In the genomic region with DNA sequence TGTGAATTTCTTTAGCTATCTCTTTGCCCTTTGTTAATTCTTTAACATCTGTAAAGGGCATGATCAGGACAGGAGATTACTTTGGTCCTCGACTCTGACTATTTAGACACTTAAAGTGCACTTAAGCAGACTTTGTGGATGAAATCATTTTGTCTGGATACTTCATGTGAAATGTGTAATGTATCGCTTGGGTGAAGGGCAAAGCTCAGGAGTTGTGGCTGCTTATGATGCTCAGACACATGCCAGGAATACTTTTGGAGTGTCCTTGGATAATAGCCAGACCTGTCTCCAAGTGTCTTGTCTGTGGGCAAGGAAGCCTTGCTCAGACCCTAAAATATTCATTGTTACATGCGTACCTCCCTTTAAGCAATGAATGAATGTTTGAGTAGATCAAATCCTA, we compare ENCODE assay signal across 15 cellular contexts.
A peak's percentile ranks its signal among the peaks of the same experiment; 100 is the strongest.
DNase-seq lines count a peak whose midpoint lies in the region; ATAC-seq and TF ChIP-seq lines count a peak whose summit lies in the region.
"Had no signal": no experiment of that assay in that cellular context is flagged by ENCODE, and none has a peak within 500 bp of the region (broad histone marks: within the 10 kb centered on the region; RNA-seq: fewer than 3 reads in every experiment).

No MANE protein-coding gene starts in this region.

- H3K27ac Mint-ChIP-seq in natural killer cell = no peak overlapping the region
- H3K27ac Mint-ChIP-seq: activated naive CD4-positive, alpha-beta T cell treated with anti-CD3 and anti-CD28 coated beads, Interleukin-2, amount 50 U/mL, for 24 hours; CD8-positive, alpha-beta memory T cell; T-helper 1 cell treated with Interleukin-12 subunit alpha and Interleukin-12 subunit beta and Interleukin-4 antibody, amounts not matched to agents 30 μg/mL and 1 μg/mL, for 36 hours had no signal

- H3K27me3 Mint-ChIP-seq in natural killer cell (ENCODE audit: low read depth in 2 of 2) = peaks cover 0 to 6% of the 10 kb centered on the region in 2 donors

- DNase-seq in AG20443 (ENCODE audit: low spot score) = peak; percentile 67
- DNase-seq in LHCN-M2 (ENCODE audit: low read depth) = peak; percentile 89
- DNase-seq in dedifferentiated amniotic fluid mesenchymal stem cell (ENCODE audit: extremely low spot score) = peak; percentile 65
- peak; percentile 88 for DNase-seq in myocyte (ENCODE audit: low read depth)
- DNase-seq in natural killer cell = no peak
- DNase-seq in SIG-M5 treated with dmso at 0.1 percent for 504 hours (lab: John Stamatoyannopoulos, UW; ENCODE audit: unreplicated experiment) = no peak
- no peak for DNase-seq in G401 (ENCODE audit: low spot score)
- DNase-seq: CD8-positive, alpha-beta memory T cell; effector CD4-positive, alpha-beta T cell; NCI-H187 treated with DMSO at 0.1 percent for 48 hours; small intestine had no signal

- ATAC-seq in natural killer cell (no peak), GM19455 (IDR thresholded peaks at IDR 0.05; ENCODE audit: unreplicated experiment) (no peak)
- ATAC-seq: K562 had no signal

- no peaks in the 10 kb centered on the region for H3K9me3 Mint-ChIP-seq in natural killer cell
- H3K9me3 Mint-ChIP-seq: CD8-positive, alpha-beta memory T cell; T-helper 1 cell treated with Interleukin-12 subunit alpha and Interleukin-12 subunit beta and Interleukin-4 antibody, amounts not matched to agents 30 μg/mL and 1 μg/mL, for 36 hours had no signal

- intact Hi-C loops in natural killer cell (cut with micrococcal nuclease) = no loop called here

- no peak for TF ChIP-seq CTCF in natural killer cell (IDR thresholded peaks at IDR 0.05)

- in situ Hi-C loops in G401 (cut with HindIII; ENCODE audit: low sequenced_read_pairs) = no loop called here

- no peak overlapping the region for H3K4me3 Mint-ChIP-seq in natural killer cell
- H3K4me3 Mint-ChIP-seq: activated naive CD4-positive, alpha-beta T cell treated with anti-CD3 and anti-CD28 coated beads, Interleukin-2, amount 50 U/mL, for 24 hours; CD8-positive, alpha-beta memory T cell; T-helper 1 cell treated with Interleukin-12 subunit alpha and Interleukin-12 subunit beta and Interleukin-4 antibody, amounts not matched to agents 30 μg/mL and 1 μg/mL, for 36 hours had no signal

- no peaks in the 10 kb centered on the region for H3K36me3 Mint-ChIP-seq in natural killer cell
- H3K36me3 Mint-ChIP-seq: activated naive CD4-positive, alpha-beta T cell treated with anti-CD3 and anti-CD28 coated beads, Interleukin-2, amount 50 U/mL, for 24 hours; CD8-positive, alpha-beta memory T cell had no signal

- H3K4me1 Mint-ChIP-seq in natural killer cell = peaks cover 0 to 4% of the 10 kb centered on the region in 2 donors
- H3K4me1 Mint-ChIP-seq: activated naive CD4-positive, alpha-beta T cell treated with anti-CD3 and anti-CD28 coated beads, Interleukin-2, amount 50 U/mL, for 24 hours had no signal

Comparison
In these comparisons a context has a peak if more than half of its experiments do, and no peak if none do; other contexts are left out.
1. DNase-seq: peak in AG20443 (single experiment), LHCN-M2 (single experiment), dedifferentiated amniotic fluid mesenchymal stem cell (single experiment) and myocyte (single experiment); none in natural killer cell (single experiment), SIG-M5 treated with dmso at 0.1 percent for 504 hours (single experiment) and G401 (single experiment).